In the genomic region with DNA sequence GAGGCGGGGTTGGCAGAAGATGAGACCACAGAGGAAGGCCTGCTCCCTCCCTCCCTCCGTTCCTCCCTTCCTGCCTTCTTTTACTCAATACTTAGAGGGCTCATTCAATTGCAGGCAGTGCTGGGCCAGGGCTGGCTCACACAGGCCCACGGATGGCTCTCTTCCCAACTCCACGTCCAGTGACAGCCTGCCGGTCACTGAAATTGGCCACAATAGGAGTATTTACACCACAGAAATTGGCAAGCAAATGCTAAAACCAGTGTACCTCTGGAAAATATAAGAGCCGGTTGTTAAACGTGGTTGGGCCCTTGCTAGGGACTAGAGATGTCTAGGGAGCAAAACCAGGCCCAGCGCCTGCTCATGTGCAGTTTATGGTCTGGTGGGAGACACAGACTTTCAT, we compare ENCODE assay signal across 18 cellular contexts.
"Had no signal": no experiment of that assay in that cellular context is flagged by ENCODE, and none has a peak within 500 bp of the region (broad histone marks: within the 10 kb centered on the region; RNA-seq: fewer than 3 reads in every experiment).

No MANE protein-coding gene starts in this region.

- H3K9me3 ChIP-seq: breast epithelium, esophagus muscularis mucosa had no signal

- DNase-seq: activated B cell treated with CpG ODN at 0.5 μM for 24 hours; activated CD4-positive, alpha-beta T cell treated with anti-CD3 and anti-CD28 coated beads, Interleukin-2, amount 50 U/mL, for 1 hour; activated CD8-positive, alpha-beta T cell treated with anti-CD3 and anti-CD28 coated beads for 36 hours; activated gamma-delta T cell treated with Interleukin-2 at 50 U/mL for 16 hours; activated naive CD8-positive, alpha-beta T cell treated with anti-CD3 and anti-CD28 coated beads, Interleukin-2, amount 50 U/mL, for 24 hours; activated T-cell treated with anti-CD3 and anti-CD28 coated beads, Interleukin-2, amount 50 U/mL, for 4 hours; naive thymus-derived CD8-positive, alpha-beta T cell; stimulated activated CD4-positive, alpha-beta T cell treated with anti-CD3 and anti-CD28 coated beads, Interleukin-12 subunit alpha, Interleukin-12 subunit beta, amount 100 ng/mL, for 4 hours; stimulated activated CD4-positive, alpha-beta T cell treated with anti-CD3 and anti-CD28 coated beads, Interleukin-4, amount 100 ng/mL, for 24 hours; stimulated activated naive CD8-positive, alpha-beta T cell treated with anti-CD3 and anti-CD28 coated beads, Interleukin-15, amount 100 ng/mL, for 72 hours; substantia nigra had no signal

- H3K4me3 ChIP-seq: breast epithelium, esophagus muscularis mucosa, skin epidermis had no signal

- H3K27me3 ChIP-seq: breast epithelium, esophagus muscularis mucosa had no signal

- H3K4me1 ChIP-seq: breast epithelium had no signal

- H3K27ac ChIP-seq: breast epithelium, esophagus muscularis mucosa had no signal

- H3K36me3 ChIP-seq: breast epithelium, esophagus muscularis mucosa had no signal

- ATAC-seq: activated CD8-positive, alpha-beta T cell treated with anti-CD3 and anti-CD28 coated beads for 36 hours; activated T-cell treated with anti-CD3 and anti-CD28 coated beads, Interleukin-2, amount 50 U/mL, for 4 hours; activated T-helper 17 cell treated with anti-CD3 and anti-CD28 coated beads, Interleukin-2, amount 50 U/mL, for 72 hours; naive thymus-derived CD8-positive, alpha-beta T cell; sciatic nerve; stimulated activated memory B cell treated with anti-CD40 and anti-IgM and Interleukin-4, amounts not matched to agents 10 μg/mL and 1 μg/mL and 100 μg/mL, for 72 hours; stimulated activated naive CD8-positive, alpha-beta T cell treated with anti-CD3 and anti-CD28 coated beads, Interleukin-15, amount 100 ng/mL, for 72 hours; T-cell had no signal
